In genomic region chr11:134413334-134414035, GRCh38 we compare ENCODE assay signal across 11 cellular contexts. TPM values are rescaled to one million over a fixed set of nuclear protein-coding genes. Genes with fewer than 3 reads are reported as not detected.
DNase-seq lines count a peak whose midpoint lies in the region; ATAC-seq and TF ChIP-seq lines count a peak whose summit lies in the region.
"Had no signal": no experiment of that assay in that cellular context is flagged by ENCODE, and none has a peak within 500 bp of the region (broad histone marks: within the 10 kb centered on the region; RNA-seq: fewer than 3 reads in every experiment).

No MANE protein-coding gene starts in this region.

- no peaks in the 10 kb centered on the region for H3K4me1 Mint-ChIP-seq in activated T-cell treated with anti-CD3 and anti-CD28 coated beads, Interleukin-2, amount 50 U/mL, for 72 hours (ENCODE audit: low read depth)
- H3K4me1 Mint-ChIP-seq in activated naive CD8-positive, alpha-beta T cell treated with anti-CD3 and anti-CD28 coated beads for 36 hours = peaks cover 8% of the 10 kb centered on the region
- H3K4me1 Mint-ChIP-seq in immature natural killer cell (peaks cover 34 to 41% of the 10 kb centered on the region in 2 donors), HFFc6 (ENCODE audit: low read depth) (no peaks in the 10 kb centered on the region)
- peaks cover 41% of the 10 kb centered on the region for H3K4me1 Mint-ChIP-seq in stimulated activated effector memory CD8-positive, alpha-beta T cell treated with anti-CD3 and anti-CD28 coated beads, Interleukin-12 subunit alpha, Interleukin-12 subunit beta, amount 100 ng/mL, for 72 hours

- H3K4me3 Mint-ChIP-seq in activated T-cell treated with anti-CD3 and anti-CD28 coated beads, Interleukin-2, amount 50 U/mL, for 72 hours = peak overlapping the region; percentile 0 to 10
- peak overlapping the region; percentile 33 for H3K4me3 Mint-ChIP-seq in activated naive CD8-positive, alpha-beta T cell treated with anti-CD3 and anti-CD28 coated beads for 36 hours
- H3K4me3 Mint-ChIP-seq in immature natural killer cell = peak overlapping the region; percentile 68 to 91 (median 77)
- peak overlapping the region; percentile 27 for H3K4me3 Mint-ChIP-seq in stimulated activated effector memory CD8-positive, alpha-beta T cell treated with anti-CD3 and anti-CD28 coated beads, Interleukin-12 subunit alpha, Interleukin-12 subunit beta, amount 100 ng/mL, for 72 hours
- H3K4me3 Mint-ChIP-seq in HFFc6 = no peak overlapping the region

- no peak for ATAC-seq in activated T-cell treated with anti-CD3 and anti-CD28 coated beads, Interleukin-2, amount 50 U/mL, for 72 hours (replicated peaks in 1 of 2)
- no peak for ATAC-seq in stimulated activated effector memory CD8-positive, alpha-beta T cell treated with anti-CD3 and anti-CD28 coated beads, Interleukin-12 subunit alpha, Interleukin-12 subunit beta, amount 100 ng/mL, for 72 hours
- ATAC-seq in GM19463 (IDR thresholded peaks at IDR 0.05; ENCODE audit: unreplicated experiment) = no peak
- ATAC-seq: HCT116 had no signal

- H3K27ac Mint-ChIP-seq in activated T-cell treated with anti-CD3 and anti-CD28 coated beads, Interleukin-2, amount 50 U/mL, for 72 hours = no peak overlapping the region
- H3K27ac Mint-ChIP-seq in activated naive CD8-positive, alpha-beta T cell treated with anti-CD3 and anti-CD28 coated beads for 36 hours = no peak overlapping the region
- peak overlapping the region in 4 of 6 donors; percentile 10 to 37 (median 27) for H3K27ac Mint-ChIP-seq in immature natural killer cell
- no peak overlapping the region for H3K27ac Mint-ChIP-seq in stimulated activated effector memory CD8-positive, alpha-beta T cell treated with anti-CD3 and anti-CD28 coated beads, Interleukin-12 subunit alpha, Interleukin-12 subunit beta, amount 100 ng/mL, for 72 hours
- H3K27ac Mint-ChIP-seq in HFFc6 = no peak overlapping the region

- H3K27me3 Mint-ChIP-seq in activated T-cell treated with anti-CD3 and anti-CD28 coated beads, Interleukin-2, amount 50 U/mL, for 72 hours (ENCODE audit: low read depth) = peaks cover 59% of the 10 kb centered on the region
- peaks cover 58% of the 10 kb centered on the region for H3K27me3 Mint-ChIP-seq in activated naive CD8-positive, alpha-beta T cell treated with anti-CD3 and anti-CD28 coated beads for 36 hours
- H3K27me3 Mint-ChIP-seq in immature natural killer cell (ENCODE audit: low read depth in 3 of 3) (peaks cover 7 to 22% (median 11%) of the 10 kb centered on the region in 3 donors), HFFc6 (ENCODE audit: insufficient read depth) (peaks cover 13% of the 10 kb centered on the region)

- H3K9me3 Mint-ChIP-seq in activated T-cell treated with anti-CD3 and anti-CD28 coated beads, Interleukin-2, amount 50 U/mL, for 72 hours = no peaks in the 10 kb centered on the region
- no peaks in the 10 kb centered on the region for H3K9me3 Mint-ChIP-seq in activated naive CD8-positive, alpha-beta T cell treated with anti-CD3 and anti-CD28 coated beads for 36 hours
- H3K9me3 Mint-ChIP-seq in immature natural killer cell (peaks cover 0 to 2% (median 0%) of the 10 kb centered on the region in 6 donors), HFFc6 (peaks cover 4% of the 10 kb centered on the region; the same call in 1 of the 2 replicates)
- no peaks in the 10 kb centered on the region for H3K9me3 Mint-ChIP-seq in stimulated activated effector memory CD8-positive, alpha-beta T cell treated with anti-CD3 and anti-CD28 coated beads, Interleukin-12 subunit alpha, Interleukin-12 subunit beta, amount 100 ng/mL, for 72 hours

- DNase-seq in activated T-cell treated with anti-CD3 and anti-CD28 coated beads, Interleukin-2, amount 50 U/mL, for 72 hours = no peak
- no peak for DNase-seq in activated T-cell treated with anti-CD3 and anti-CD28 coated beads, Interleukin-2, amount 50 U/mL, for 1 hour
- no peak for DNase-seq in activated naive CD8-positive, alpha-beta T cell treated with anti-CD3 and anti-CD28 coated beads for 36 hours
- no peak for DNase-seq in immature natural killer cell
- no peak for DNase-seq in stimulated activated effector memory CD8-positive, alpha-beta T cell treated with anti-CD3 and anti-CD28 coated beads, Interleukin-12 subunit alpha, Interleukin-12 subunit beta, amount 100 ng/mL, for 72 hours (ENCODE audit: low spot score in 2 of 2)
- no peak for DNase-seq in central memory CD4-positive, alpha-beta T cell
- no peak for DNase-seq in HFFc6
- DNase-seq: DND-41 had no signal

- H3K36me3 Mint-ChIP-seq in activated T-cell treated with anti-CD3 and anti-CD28 coated beads, Interleukin-2, amount 50 U/mL, for 72 hours (ENCODE audit: insufficient read depth in 2 of 2) = no peaks in the 10 kb centered on the region
- H3K36me3 Mint-ChIP-seq in activated naive CD8-positive, alpha-beta T cell treated with anti-CD3 and anti-CD28 coated beads for 36 hours = no peaks in the 10 kb centered on the region
- H3K36me3 Mint-ChIP-seq in immature natural killer cell (peaks cover 0 to 7% (median 4%) of the 10 kb centered on the region in 3 donors), HFFc6 (ENCODE audit: low read depth) (peaks cover 6% of the 10 kb centered on the region; the same call in 1 of the 2 replicates)
- H3K36me3 Mint-ChIP-seq in stimulated activated effector memory CD8-positive, alpha-beta T cell treated with anti-CD3 and anti-CD28 coated beads, Interleukin-12 subunit alpha, Interleukin-12 subunit beta, amount 100 ng/mL, for 72 hours = no peaks in the 10 kb centered on the region

- no peak for TF ChIP-seq CTCF in HFFc6 (IDR thresholded peaks at IDR 0.05)

RNA-seq across cellular contexts. Expression of gene B3GAT1, which starts 1.4 kb away (rescaled TPM):
- under 1 TPM; 0.05 to 0.42 TPM for total RNA-seq in activated T-cell treated with anti-CD3 and anti-CD28 coated beads, Interleukin-2, amount 50 U/mL, for 72 hours
- under 1 TPM in 1 of 2 experiments, not detected in 1; 0.04 TPM for total RNA-seq in activated naive CD8-positive, alpha-beta T cell treated with anti-CD3 and anti-CD28 coated beads for 36 hours
- 1 to 10 TPM in 1 of 3 donors, under 1 TPM in 2; 0.09 to 1.8 (median 0.24) TPM for polyA plus RNA-seq in immature natural killer cell
- total RNA-seq in HFFc6 (2021; fragmentation: NEBNext Ultra II Directional; extraction: Animal tissue kit (Norgen Biotek cat#: 25700)) = not detected
- total RNA-seq: glomerular endothelial cell had no signal

Comparison
In these comparisons a context has a peak if more than half of its experiments do, and no peak if none do; other contexts are left out.
1. H3K27ac Mint-ChIP-seq: peak in immature natural killer cell (4 of 6); none in activated T-cell treated with anti-CD3 and anti-CD28 coated beads, Interleukin-2, amount 50 U/mL, for 72 hours (single experiment), activated naive CD8-positive, alpha-beta T cell treated with anti-CD3 and anti-CD28 coated beads for 36 hours (single experiment), stimulated activated effector memory CD8-positive, alpha-beta T cell treated with anti-CD3 and anti-CD28 coated beads, Interleukin-12 subunit alpha, Interleukin-12 subunit beta, amount 100 ng/mL, for 72 hours (single experiment) and HFFc6 (single experiment).